16 cellular contexts compared by ENCODE assay signal in the genomic region with DNA sequence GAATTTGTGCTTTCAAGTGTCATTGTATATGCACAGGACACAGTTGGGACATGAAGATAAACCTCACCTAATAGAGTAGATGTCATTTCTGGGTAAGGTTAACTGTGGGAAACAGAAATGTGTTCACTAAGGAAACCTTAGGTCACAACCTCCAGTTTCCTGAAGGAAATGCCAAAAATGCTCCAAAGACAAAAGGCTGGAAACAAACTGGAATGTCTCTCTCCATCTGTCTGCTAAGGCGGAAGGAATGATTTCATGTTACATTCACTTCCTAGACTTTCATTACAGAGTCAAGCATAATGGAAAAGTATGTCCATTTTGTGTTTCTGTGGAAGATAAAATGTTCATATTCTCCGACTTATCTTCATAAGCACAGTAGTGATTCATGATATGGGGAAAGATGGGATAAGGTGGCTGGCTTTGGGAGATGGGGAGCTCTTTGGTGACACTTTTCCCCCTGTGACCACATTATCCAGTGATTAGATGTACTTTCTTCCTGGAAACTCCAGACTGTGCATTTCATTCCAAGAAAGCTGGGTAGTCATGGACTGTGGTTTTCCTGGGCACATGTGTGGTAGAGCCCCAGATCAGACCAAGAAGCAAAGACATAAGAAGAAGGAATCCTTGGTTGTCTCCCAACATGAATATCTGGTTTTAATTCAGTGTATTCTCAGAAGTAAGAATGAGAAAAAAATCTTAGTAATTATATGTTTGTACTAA. TPM values are rescaled to one million over a fixed set of nuclear protein-coding genes. Genes with fewer than 3 reads are reported as not detected.
DNase-seq lines count a peak whose midpoint lies in the region; ATAC-seq, FAIRE-seq and TF ChIP-seq lines count a peak whose summit lies in the region.
"Had no signal": no experiment of that assay in that cellular context is flagged by ENCODE, and none has a peak within 500 bp of the region (broad histone marks: within the 10 kb centered on the region; RNA-seq: fewer than 3 reads in every experiment).

No MANE protein-coding gene starts in this region.

- H3K27me3 ChIP-seq in astrocyte (ENCODE audit: insufficient read depth, low read length) (no peaks in the 10 kb centered on the region), lower lobe of right lung (ENCODE audit: low read depth) (peaks cover 5% of the 10 kb centered on the region)

- no peak for FAIRE-seq in astrocyte (lab: Jason Lieb, UNC)

- H3K27ac ChIP-seq in astrocyte (ENCODE audit: low read depth, low read length), result no peak overlapping the region
- H3K27ac ChIP-seq in lower lobe of right lung, result peak overlapping the region; percentile 25
- no peak overlapping the region for H3K27ac ChIP-seq in OCI-LY7 (ENCODE audit: low read depth, low read length, poor library complexity, severe bottlenecking)
- H3K27ac ChIP-seq in RWPE1, result no peak overlapping the region
- H3K27ac ChIP-seq: BLaER1, colonic mucosa had no signal

- peaks cover 3% of the 10 kb centered on the region for H3K9me3 Mint-ChIP-seq in stimulated activated naive CD8-positive, alpha-beta T cell treated with anti-CD3 and anti-CD28 coated beads, Interleukin-15, Interleukin-2, amounts not matched to agents 100 ng/mL and 50 ng/mL, for 24 hours
- H3K9me3 Mint-ChIP-seq in astrocyte (ENCODE audit: unreplicated experiment), result no peaks in the 10 kb centered on the region

- H3K4me3 Mint-ChIP-seq in stimulated activated naive CD8-positive, alpha-beta T cell treated with anti-CD3 and anti-CD28 coated beads, Interleukin-15, Interleukin-2, amounts not matched to agents 100 ng/mL and 50 ng/mL, for 24 hours, result peak overlapping the region; percentile 72
- no peak overlapping the region for H3K4me3 Mint-ChIP-seq in astrocyte (ENCODE audit: unreplicated experiment)

- peaks cover 59% of the 10 kb centered on the region for H3K36me3 Mint-ChIP-seq in stimulated activated naive CD8-positive, alpha-beta T cell treated with anti-CD3 and anti-CD28 coated beads, Interleukin-15, Interleukin-2, amounts not matched to agents 100 ng/mL and 50 ng/mL, for 24 hours (ENCODE audit: low read depth)
- H3K36me3 Mint-ChIP-seq in astrocyte (ENCODE audit: low read depth, unreplicated experiment), result peaks cover 7% of the 10 kb centered on the region

- H3K4me3 ChIP-seq in astrocyte (ENCODE audit: insufficient read depth, low read depth, low read length) (no peak overlapping the region), lower lobe of right lung (peak overlapping the region; percentile 12), OCI-LY7 (ENCODE audit: low read depth, low read length, poor library complexity, severe bottlenecking) (no peak overlapping the region)
- H3K4me3 ChIP-seq: BLaER1, colonic mucosa had no signal

- H3K9ac ChIP-seq in astrocyte (ENCODE audit: low read length), result no peak overlapping the region
- H3K9ac ChIP-seq: BLaER1 had no signal

- no peaks in the 10 kb centered on the region for H3K79me2 ChIP-seq in astrocyte (ENCODE audit: insufficient read depth, low read length)
- no peaks in the 10 kb centered on the region for H3K79me2 ChIP-seq in OCI-LY7 (ENCODE audit: insufficient read depth, low read depth, low read length)

- H3K9me3 ChIP-seq in astrocyte (ENCODE audit: insufficient read depth, low read depth, low read length), result no peaks in the 10 kb centered on the region
- H3K9me3 ChIP-seq in lower lobe of right lung, result no peaks in the 10 kb centered on the region
- H3K9me3 ChIP-seq in OCI-LY7 (ENCODE audit: low read length), result no peaks in the 10 kb centered on the region
- H3K9me3 ChIP-seq: BLaER1, colonic mucosa had no signal

- TF ChIP-seq CTCF in astrocyte (IDR thresholded peaks at IDR 0.05; ENCODE audit: insufficient read depth, low read depth, low read length) (no peak), lower lobe of right lung (IDR thresholded peaks at IDR 0.05) (no peak), OCI-LY7 (conservative IDR thresholded peaks at IDR 0.05; ENCODE audit: low read length) (no peak), RWPE1 (conservative IDR thresholded peaks at IDR 0.05; ENCODE audit: low read depth) (no peak)

- CTCF ChIA-PET in OCI-LY7 (lab: Charles Lee; ENCODE audit: unreplicated experiment) (no interaction called here), RWPE1 (lab: Yijun Ruan, JAX) (no interaction called here)

- H4K20me1 ChIP-seq in astrocyte (ENCODE audit: insufficient read depth, low read length) (no peaks in the 10 kb centered on the region), OCI-LY7 (ENCODE audit: insufficient read depth, low read length) (peaks cover under 1% of the 10 kb centered on the region; the same call in 1 of the 2 replicates)

- POLR2A ChIA-PET in OCI-LY7 (lab: Charles Lee) (no interaction called here), RWPE1 (lab: Yijun Ruan, JAX; ENCODE audit: low non-redundant PET) (no interaction called here)

- BruUV-seq in OCI-LY7 (replicated peaks; lab: Mats Ljungman, UMichigan), result no TSS peak

- H3K4me1 Mint-ChIP-seq in stimulated activated naive CD8-positive, alpha-beta T cell treated with anti-CD3 and anti-CD28 coated beads, Interleukin-15, Interleukin-2, amounts not matched to agents 100 ng/mL and 50 ng/mL, for 24 hours (ENCODE audit: low read depth), result peaks cover 81% of the 10 kb centered on the region
- peaks cover 19% of the 10 kb centered on the region for H3K4me1 Mint-ChIP-seq in astrocyte (ENCODE audit: low read depth, unreplicated experiment)

- H3K4me2 ChIP-seq in astrocyte (ENCODE audit: low read length) (no peak overlapping the region), OCI-LY7 (ENCODE audit: low read length) (no peak overlapping the region)
- H3K4me2 ChIP-seq: BLaER1 had no signal

- ATAC-seq in stimulated activated naive CD8-positive, alpha-beta T cell treated with anti-CD3 and anti-CD28 coated beads, Interleukin-15, Interleukin-2, amounts not matched to agents 100 U/mL and 50 U/mL, for 24 hours, result no peak
- peak in 1 of 2 donors; percentile 22 for ATAC-seq in lower lobe of right lung
- ATAC-seq: left lobe of liver had no signal

- H3K4me1 ChIP-seq in astrocyte (ENCODE audit: insufficient read depth, low read length) (peaks cover 6% of the 10 kb centered on the region), lower lobe of right lung (no peaks in the 10 kb centered on the region), OCI-LY7 (ENCODE audit: insufficient read depth, low read length, poor library complexity, severe bottlenecking) (peaks cover 36% of the 10 kb centered on the region)
- H3K4me1 ChIP-seq: colonic mucosa had no signal

- no peaks in the 10 kb centered on the region for H3K9me2 ChIP-seq in OCI-LY7 (ENCODE audit: insufficient read depth, low read length)

- no peaks in the 10 kb centered on the region for H3K27me3 Mint-ChIP-seq in stimulated activated naive CD8-positive, alpha-beta T cell treated with anti-CD3 and anti-CD28 coated beads, Interleukin-15, Interleukin-2, amounts not matched to agents 100 ng/mL and 50 ng/mL, for 24 hours
- H3K27me3 Mint-ChIP-seq in astrocyte (ENCODE audit: low read depth, unreplicated experiment), result peaks cover 2% of the 10 kb centered on the region

- DNase-seq in stimulated activated naive CD8-positive, alpha-beta T cell treated with anti-CD3 and anti-CD28 coated beads, Interleukin-15, Interleukin-2, amounts not matched to agents 100 U/mL and 50 U/mL, for 24 hours, result no peak
- DNase-seq in astrocyte (ENCODE audit: low read depth) (no peak), lower lobe of right lung (no peak), NCI-H1417 treated with DMSO at 0.1 percent for 48 hours (lab: John Stamatoyannopoulos, UW) (no peak), OCI-LY7 (ENCODE audit: low spot score) (no peak), RWPE1 (ENCODE audit: low spot score) (no peak), medulla oblongata (ENCODE audit: extremely low spot score) (no peak)
- DNase-seq: activated CD4-positive, CD25-positive, alpha-beta regulatory T cell; activated gamma-delta T cell; colonic mucosa; NCI-H1436; NCI-H526; SHP77 treated with DMSO at 0.1 percent for 48 hours had no signal

- H3K36me3 ChIP-seq in astrocyte (ENCODE audit: insufficient read depth, low read length) (no peaks in the 10 kb centered on the region), lower lobe of right lung (peaks cover 11% of the 10 kb centered on the region), OCI-LY7 (ENCODE audit: insufficient read depth, low read length) (no peaks in the 10 kb centered on the region)
- H3K36me3 ChIP-seq: colonic mucosa had no signal

- H3K27ac Mint-ChIP-seq in stimulated activated naive CD8-positive, alpha-beta T cell treated with anti-CD3 and anti-CD28 coated beads, Interleukin-15, Interleukin-2, amounts not matched to agents 100 ng/mL and 50 ng/mL, for 24 hours, result peak overlapping the region; percentile 47
- H3K27ac Mint-ChIP-seq in astrocyte (ENCODE audit: unreplicated experiment), result peak overlapping the region; percentile 67

- intact Hi-C loops in lower lobe of right lung (cut with DNase I), result no loop called here
- intact Hi-C loops in OCI-LY7 (cut with micrococcal nuclease; ENCODE audit: unreplicated experiment), result no loop called here

- no peak overlapping the region for H2AFZ ChIP-seq in astrocyte (ENCODE audit: low read depth, low read length)
- no peak overlapping the region for H2AFZ ChIP-seq in OCI-LY7 (ENCODE audit: low read length)

RNA-seq across cellular contexts. Expression of a gene that starts 5.7 kb away (rescaled TPM):
- total RNA-seq in astrocyte (10.6 and 14.4 TPM in 2 replicates), lower lobe of right lung (107 TPM), OCI-LY7 (2022) (0.13 TPM in 1 of 2 replicates, not detected in the other)
- total RNA-seq in OCI-LY7 (2014; rRNA removed; shearing (Covaris generic)), result 0.41 and 1.1 TPM in 2 replicates
